ENCODE assay signal across 8 cellular contexts in the genomic region with DNA sequence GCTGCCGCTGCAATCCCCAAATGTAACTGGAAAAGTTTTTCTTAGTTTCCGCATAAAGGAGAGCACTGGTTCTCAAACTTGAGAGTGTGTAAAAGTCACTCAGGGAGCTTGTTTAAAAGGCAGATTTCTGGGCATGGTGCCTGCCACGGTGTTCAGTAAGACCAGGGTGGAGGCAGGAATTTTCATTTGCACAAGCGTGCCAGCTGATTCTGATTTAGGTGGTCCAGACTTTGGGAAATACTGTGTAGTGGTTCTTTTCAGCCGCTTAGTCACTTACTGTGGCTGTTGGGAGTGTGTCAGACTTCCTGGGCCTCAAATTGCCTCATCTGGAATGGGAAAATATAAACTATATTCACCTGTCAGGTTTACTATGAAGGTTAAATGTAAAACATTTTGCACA. TPM values are rescaled to one million over a fixed set of nuclear protein-coding genes. Genes with fewer than 3 reads are reported as not detected.
DNase-seq lines count a peak whose midpoint lies in the region; TF ChIP-seq lines count a peak whose summit lies in the region.

No MANE protein-coding gene starts in this region.

- 44 to 66% methylated on average over 4 to 5 of the region's 5 CpGs for WGBS in mesodermal cell (ENCODE audit: insufficient coverage in 2 of 2), 2 experiments

- H3K27ac ChIP-seq in A673 (ENCODE audit: low read depth, low read length, poor library complexity, severe bottlenecking) (no peak overlapping the region), brain microvascular endothelial cell (peak overlapping the region; percentile 54), mesodermal cell (ENCODE audit: low read depth, low read length, severe bottlenecking) (peak overlapping the region; percentile 49)

- no peak for TF ChIP-seq CTCF in A673 (conservative IDR thresholded peaks at IDR 0.05; ENCODE audit: low read depth, low read length)
- no peak for TF ChIP-seq CTCF in brain microvascular endothelial cell (IDR thresholded peaks at IDR 0.05; ENCODE audit: low read depth, low read length, missing control alignments)
- no peak for TF ChIP-seq CTCF in GM13976 (IDR thresholded peaks at IDR 0.05; ENCODE audit: borderline replicate concordance, control extremely low read depth, extremely low read depth, insufficient read depth, missing control alignments)

- H3K4me3 ChIP-seq in A673 (ENCODE audit: low read depth, low read length, poor library complexity, severe bottlenecking) (peak overlapping the region; percentile 67), brain microvascular endothelial cell (ENCODE audit: low read depth, low read length) (peak overlapping the region; percentile 97), mesodermal cell (ENCODE audit: extremely low read depth, insufficient read depth, low read length, poor library complexity, severe bottlenecking) (peak overlapping the region; percentile 68)

- H3K9me3 ChIP-seq in A673 (ENCODE audit: low read depth, low read length, poor library complexity, severe bottlenecking) (no peaks in the 10 kb centered on the region), mesodermal cell (ENCODE audit: control insufficient read depth, low read length) (peaks cover 7% of the 10 kb centered on the region)

- intact Hi-C loops in A673 (cut with micrococcal nuclease; ENCODE audit: unreplicated experiment), result no loop called here

- H3K27me3 ChIP-seq in A673 (replicated peaks; ENCODE audit: insufficient read depth, low read depth, low read length, poor library complexity) (no peaks in the 10 kb centered on the region), brain microvascular endothelial cell (replicated peaks) (no peaks in the 10 kb centered on the region)

- POLR2A ChIA-PET in A673 (lab: Charles Lee; ENCODE audit: low non-redundant PET), result no interaction called here

- CTCF ChIA-PET in A673 (lab: Charles Lee), result no interaction called here

- peaks cover 5% of the 10 kb centered on the region for H3K4me1 ChIP-seq in A673 (ENCODE audit: insufficient read depth, low read length, poor library complexity, severe bottlenecking)
- H3K4me1 ChIP-seq in mesodermal cell (ENCODE audit: control insufficient read depth, insufficient read depth, low read length, poor library complexity, severe bottlenecking), result peaks cover 12% of the 10 kb centered on the region

- in situ Hi-C loops in brain microvascular endothelial cell (cut with HindIII; ENCODE audit: low pct_ligation_motif_present, low sequenced_read_pairs) (no loop called here), GM13976 (cut with MboI; ENCODE audit: low sequenced_read_pairs, unreplicated experiment) (no loop called here)

- no peak for DNase-seq in A673 (ENCODE audit: low spot score)
- peak; percentile 64 for DNase-seq in HS-5 (ENCODE audit: low read depth)
- DNase-seq in brain microvascular endothelial cell, result peak; percentile 32
- DNase-seq in GM19240 (ENCODE audit: insufficient read length, low spot score), result no peak
- DNase-seq in GM13976 (ENCODE audit: low spot score), result no peak
- no peak for DNase-seq in NCI-H1694 (lab: John Stamatoyannopoulos, UW)
- no peak for DNase-seq in NK-92 (lab: John Stamatoyannopoulos, UW; ENCODE audit: unreplicated experiment)

- H3K36me3 ChIP-seq in A673 (ENCODE audit: insufficient read depth, low read length, poor library complexity, severe bottlenecking), result no peaks in the 10 kb centered on the region
- peaks cover 10% of the 10 kb centered on the region for H3K36me3 ChIP-seq in brain microvascular endothelial cell (replicated peaks)
- peaks cover 19% of the 10 kb centered on the region for H3K36me3 ChIP-seq in mesodermal cell (ENCODE audit: control insufficient read depth, insufficient read depth, low read length)

- no TSS peak for BruUV-seq in A673 (replicated peaks; lab: Mats Ljungman, UMichigan)

RNA-seq across cellular contexts. Expression of a gene that starts 0.8 kb away (rescaled TPM):
- 14.3 and 14.9 TPM in 2 replicates for total RNA-seq in A673 (2021)
- 38.2 TPM for polyA plus RNA-seq in mesodermal cell (2013, experiment 1 of 2)
- 34.0 TPM for polyA plus RNA-seq in mesodermal cell (2013, experiment 2 of 2)

Comparison
In these comparisons a context has a peak if more than half of its experiments do, and no peak if none do; other contexts are left out.
1. DNase-seq: peak in HS-5 (single experiment) and brain microvascular endothelial cell (single experiment); none in A673 (single experiment), GM19240 (single experiment), GM13976 (single experiment), NCI-H1694 (single experiment) and NK-92 (single experiment).
2. Peak in every context shown above with its lines, with median percentiles within 50 percentile points of each other: H3K4me3 ChIP-seq.